Comparison of ENCODE assay signal across 1 cellular context in the genomic region with DNA sequence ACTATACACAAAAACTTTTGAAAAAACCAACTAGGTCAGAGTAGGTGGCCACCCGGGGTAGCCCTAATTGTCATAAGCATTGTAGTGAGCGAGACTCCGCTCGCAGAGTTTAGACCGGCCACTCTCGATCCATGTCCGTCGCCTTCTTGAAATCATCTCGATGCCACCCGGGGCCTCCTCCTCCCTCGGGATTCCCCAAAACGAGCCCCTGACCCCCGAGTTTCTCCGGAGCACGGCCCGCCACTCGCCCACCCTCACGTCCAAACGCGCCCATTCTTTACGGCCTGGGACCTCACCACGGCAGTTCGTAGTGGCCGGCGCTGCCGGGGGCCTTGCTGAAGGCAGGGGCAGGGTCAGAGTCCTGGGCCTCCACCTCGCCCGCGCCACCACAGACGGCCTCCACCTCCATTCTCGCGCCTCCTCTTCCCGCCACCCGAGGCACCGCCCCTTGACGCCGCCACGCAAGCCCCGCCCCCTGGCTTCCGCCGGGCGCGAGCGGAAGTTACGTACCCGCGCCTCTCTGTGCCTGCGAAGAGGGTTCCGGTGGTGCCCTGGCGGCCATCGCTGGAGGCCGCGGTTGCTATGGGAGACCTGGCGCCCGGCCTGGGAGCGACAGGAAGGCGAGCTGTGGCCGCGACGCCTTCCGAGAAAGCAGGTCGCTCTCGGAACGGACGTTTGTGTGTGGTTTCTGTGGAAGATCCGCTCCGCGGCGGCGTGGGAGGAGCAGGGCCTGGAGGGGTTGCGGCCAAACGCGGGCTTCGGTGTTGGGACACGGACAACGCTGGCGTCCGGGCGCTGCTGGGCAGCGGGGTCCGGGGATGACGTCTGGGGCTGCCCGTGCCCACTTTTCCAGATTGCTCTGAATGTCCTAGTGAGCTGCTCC.
A peak's percentile ranks its signal among the peaks of the same experiment; 100 is the strongest.
TF ChIP-seq lines count a peak whose summit lies in the region.

A gene (minus strand): TSS at position 425 of the 883 bp plus-strand sequence. CDS start 16 bp downstream, at position 409.

TF ChIP-seq in HepG2, 621 proteins besides CTCF, POLR2A, EP300 and RAD21 (continued from another document and continues in another):
- TF ChIP-seq SMC3 (IDR thresholded peaks at IDR 0.05; ENCODE audit: low read length) (no peak), ZNF12 (CRISPR knock-in tag; IDR thresholded peaks at IDR 0.05) (no peak), TBX3 (IDR thresholded peaks at IDR 0.05; ENCODE audit: borderline replicate concordance) (peak; percentile 89), ZNF333 (CRISPR knock-in tag; IDR thresholded peaks at IDR 0.05; ENCODE audit: borderline replicate concordance) (no peak), ZBTB42 (CRISPR knock-in tag; IDR thresholded peaks at IDR 0.05) (no peak), ZNF616 (CRISPR knock-in tag; IDR thresholded peaks at IDR 0.05; ENCODE audit: low read depth) (peak; percentile 83; the same call in 1 of the 2 replicates), RFXANK (CRISPR knock-in tag; IDR thresholded peaks at IDR 0.05) (no peak), MBNL3 (CRISPR knock-in tag; conservative IDR thresholded peaks at IDR 0.05) (no peak), ZNF777 (CRISPR knock-in tag; IDR thresholded peaks at IDR 0.05) (peak; percentile 43; the same call in 1 of the 2 replicates), ERF (CRISPR knock-in tag; IDR thresholded peaks at IDR 0.05) (peak; percentile 94), ZNF232 (CRISPR knock-in tag; IDR thresholded peaks at IDR 0.05; ENCODE audit: borderline replicate concordance) (peak; percentile 34; the same call in 1 of the 2 replicates), AGO1 (IDR thresholded peaks at IDR 0.05; ENCODE audit: low read depth, low read length, poor library complexity, severe bottlenecking) (peak; percentile 65), PHF5A (CRISPR knock-in tag; IDR thresholded peaks at IDR 0.05; ENCODE audit: low read depth, unreplicated experiment) (peak; percentile 50), HDAC2 (CRISPR knock-in tag; IDR thresholded peaks at IDR 0.05) (no peak; the same call in none of the 2 replicates), GATA4 (IDR thresholded peaks at IDR 0.05; ENCODE audit: borderline replicate concordance, low read depth) (peak; percentile 45; the same call in 1 of the 2 replicates), HNRNPLL (IDR thresholded peaks at IDR 0.05; ENCODE audit: low read depth, low read length, poor library complexity, severe bottlenecking) (peak; percentile 91), ZNF761 (CRISPR knock-in tag; conservative IDR thresholded peaks at IDR 0.05) (peak; percentile 32; the same call in 1 of the 2 replicates), HNF4A (CRISPR knock-in tag; IDR thresholded peaks at IDR 0.05) (peak; percentile 52; the same call in 1 of the 2 replicates), CENPX (CRISPR knock-in tag; IDR thresholded peaks at IDR 0.05) (no peak), YEATS2 (CRISPR knock-in tag; IDR thresholded peaks at IDR 0.05; ENCODE audit: borderline replicate concordance) (peak; percentile 99), EEA1 (CRISPR knock-in tag; IDR thresholded peaks at IDR 0.05; ENCODE audit: borderline replicate concordance) (peak; percentile 45; the same call in 1 of the 2 replicates), PTBP1 (IDR thresholded peaks at IDR 0.05; ENCODE audit: low read depth, low read length, poor library complexity, severe bottlenecking) (peak; percentile 45), ZNF768 (CRISPR knock-in tag; IDR thresholded peaks at IDR 0.05) (peak; percentile 37; the same call in 1 of the 2 replicates), ZFP1 (CRISPR knock-in tag; IDR thresholded peaks at IDR 0.05) (peak; percentile 78; the same call in 1 of the 2 replicates), ZNF207 (IDR thresholded peaks at IDR 0.05; ENCODE audit: borderline replicate concordance) (no peak), KLF13 (CRISPR knock-in tag; IDR thresholded peaks at IDR 0.05) (no peak), NFIC (IDR thresholded peaks at IDR 0.05; ENCODE audit: low read length) (no peak)
- TF ChIP-seq, protein P1, sequence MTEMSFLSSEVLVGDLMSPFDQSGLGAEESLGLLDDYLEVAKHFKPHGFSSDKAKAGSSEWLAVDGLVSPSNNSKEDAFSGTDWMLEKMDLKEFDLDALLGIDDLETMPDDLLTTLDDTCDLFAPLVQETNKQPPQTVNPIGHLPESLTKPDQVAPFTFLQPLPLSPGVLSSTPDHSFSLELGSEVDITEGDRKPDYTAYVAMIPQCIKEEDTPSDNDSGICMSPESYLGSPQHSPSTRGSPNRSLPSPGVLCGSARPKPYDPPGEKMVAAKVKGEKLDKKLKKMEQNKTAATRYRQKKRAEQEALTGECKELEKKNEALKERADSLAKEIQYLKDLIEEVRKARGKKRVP (CRISPR knock-in tag; IDR thresholded peaks at IDR 0.05) = peak in 1 of 2 experiments; percentile 55; a peak in 1 of 4 replicates
- TF ChIP-seq, protein P2, sequence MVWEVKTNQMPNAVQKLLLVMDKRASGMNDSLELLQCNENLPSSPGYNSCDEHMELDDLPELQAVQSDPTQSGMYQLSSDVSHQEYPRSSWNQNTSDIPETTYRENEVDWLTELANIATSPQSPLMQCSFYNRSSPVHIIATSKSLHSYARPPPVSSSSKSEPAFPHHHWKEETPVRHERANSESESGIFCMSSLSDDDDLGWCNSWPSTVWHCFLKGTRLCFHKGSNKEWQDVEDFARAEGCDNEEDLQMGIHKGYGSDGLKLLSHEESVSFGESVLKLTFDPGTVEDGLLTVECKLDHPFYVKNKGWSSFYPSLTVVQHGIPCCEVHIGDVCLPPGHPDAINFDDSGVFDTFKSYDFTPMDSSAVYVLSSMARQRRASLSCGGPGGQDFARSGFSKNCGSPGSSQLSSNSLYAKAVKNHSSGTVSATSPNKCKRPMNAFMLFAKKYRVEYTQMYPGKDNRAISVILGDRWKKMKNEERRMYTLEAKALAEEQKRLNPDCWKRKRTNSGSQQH (CRISPR knock-in tag; IDR thresholded peaks at IDR 0.05; ENCODE audit: low read depth) = peak; percentile 75; the same call in 1 of the 2 replicates
- TF ChIP-seq, protein P3, sequence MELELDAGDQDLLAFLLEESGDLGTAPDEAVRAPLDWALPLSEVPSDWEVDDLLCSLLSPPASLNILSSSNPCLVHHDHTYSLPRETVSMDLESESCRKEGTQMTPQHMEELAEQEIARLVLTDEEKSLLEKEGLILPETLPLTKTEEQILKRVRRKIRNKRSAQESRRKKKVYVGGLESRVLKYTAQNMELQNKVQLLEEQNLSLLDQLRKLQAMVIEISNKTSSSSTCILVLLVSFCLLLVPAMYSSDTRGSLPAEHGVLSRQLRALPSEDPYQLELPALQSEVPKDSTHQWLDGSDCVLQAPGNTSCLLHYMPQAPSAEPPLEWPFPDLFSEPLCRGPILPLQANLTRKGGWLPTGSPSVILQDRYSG (CRISPR knock-in tag; IDR thresholded peaks at IDR 0.05) = no peak
- TF ChIP-seq, protein P4, sequence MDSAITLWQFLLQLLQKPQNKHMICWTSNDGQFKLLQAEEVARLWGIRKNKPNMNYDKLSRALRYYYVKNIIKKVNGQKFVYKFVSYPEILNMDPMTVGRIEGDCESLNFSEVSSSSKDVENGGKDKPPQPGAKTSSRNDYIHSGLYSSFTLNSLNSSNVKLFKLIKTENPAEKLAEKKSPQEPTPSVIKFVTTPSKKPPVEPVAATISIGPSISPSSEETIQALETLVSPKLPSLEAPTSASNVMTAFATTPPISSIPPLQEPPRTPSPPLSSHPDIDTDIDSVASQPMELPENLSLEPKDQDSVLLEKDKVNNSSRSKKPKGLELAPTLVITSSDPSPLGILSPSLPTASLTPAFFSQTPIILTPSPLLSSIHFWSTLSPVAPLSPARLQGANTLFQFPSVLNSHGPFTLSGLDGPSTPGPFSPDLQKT (CRISPR knock-in tag; IDR thresholded peaks at IDR 0.05; ENCODE audit: borderline replicate concordance) = no peak
- TF ChIP-seq, protein P5, sequence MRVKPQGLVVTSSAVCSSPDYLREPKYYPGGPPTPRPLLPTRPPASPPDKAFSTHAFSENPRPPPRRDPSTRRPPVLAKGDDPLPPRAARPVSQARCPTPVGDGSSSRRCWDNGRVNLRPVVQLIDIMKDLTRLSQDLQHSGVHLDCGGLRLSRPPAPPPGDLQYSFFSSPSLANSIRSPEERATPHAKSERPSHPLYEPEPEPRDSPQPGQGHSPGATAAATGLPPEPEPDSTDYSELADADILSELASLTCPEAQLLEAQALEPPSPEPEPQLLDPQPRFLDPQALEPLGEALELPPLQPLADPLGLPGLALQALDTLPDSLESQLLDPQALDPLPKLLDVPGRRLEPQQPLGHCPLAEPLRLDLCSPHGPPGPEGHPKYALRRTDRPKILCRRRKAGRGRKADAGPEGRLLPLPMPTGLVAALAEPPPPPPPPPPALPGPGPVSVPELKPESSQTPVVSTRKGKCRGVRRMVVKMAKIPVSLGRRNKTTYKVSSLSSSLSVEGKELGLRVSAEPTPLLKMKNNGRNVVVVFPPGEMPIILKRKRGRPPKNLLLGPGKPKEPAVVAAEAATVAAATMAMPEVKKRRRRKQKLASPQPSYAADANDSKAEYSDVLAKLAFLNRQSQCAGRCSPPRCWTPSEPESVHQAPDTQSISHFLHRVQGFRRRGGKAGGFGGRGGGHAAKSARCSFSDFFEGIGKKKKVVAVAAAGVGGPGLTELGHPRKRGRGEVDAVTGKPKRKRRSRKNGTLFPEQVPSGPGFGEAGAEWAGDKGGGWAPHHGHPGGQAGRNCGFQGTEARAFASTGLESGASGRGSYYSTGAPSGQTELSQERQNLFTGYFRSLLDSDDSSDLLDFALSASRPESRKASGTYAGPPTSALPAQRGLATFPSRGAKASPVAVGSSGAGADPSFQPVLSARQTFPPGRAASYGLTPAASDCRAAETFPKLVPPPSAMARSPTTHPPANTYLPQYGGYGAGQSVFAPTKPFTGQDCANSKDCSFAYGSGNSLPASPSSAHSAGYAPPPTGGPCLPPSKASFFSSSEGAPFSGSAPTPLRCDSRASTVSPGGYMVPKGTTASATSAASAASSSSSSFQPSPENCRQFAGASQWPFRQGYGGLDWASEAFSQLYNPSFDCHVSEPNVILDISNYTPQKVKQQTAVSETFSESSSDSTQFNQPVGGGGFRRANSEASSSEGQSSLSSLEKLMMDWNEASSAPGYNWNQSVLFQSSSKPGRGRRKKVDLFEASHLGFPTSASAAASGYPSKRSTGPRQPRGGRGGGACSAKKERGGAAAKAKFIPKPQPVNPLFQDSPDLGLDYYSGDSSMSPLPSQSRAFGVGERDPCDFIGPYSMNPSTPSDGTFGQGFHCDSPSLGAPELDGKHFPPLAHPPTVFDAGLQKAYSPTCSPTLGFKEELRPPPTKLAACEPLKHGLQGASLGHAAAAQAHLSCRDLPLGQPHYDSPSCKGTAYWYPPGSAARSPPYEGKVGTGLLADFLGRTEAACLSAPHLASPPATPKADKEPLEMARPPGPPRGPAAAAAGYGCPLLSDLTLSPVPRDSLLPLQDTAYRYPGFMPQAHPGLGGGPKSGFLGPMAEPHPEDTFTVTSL (CRISPR knock-in tag; IDR thresholded peaks at IDR 0.05; ENCODE audit: borderline replicate concordance) = no peak
- TF ChIP-seq, protein P6, sequence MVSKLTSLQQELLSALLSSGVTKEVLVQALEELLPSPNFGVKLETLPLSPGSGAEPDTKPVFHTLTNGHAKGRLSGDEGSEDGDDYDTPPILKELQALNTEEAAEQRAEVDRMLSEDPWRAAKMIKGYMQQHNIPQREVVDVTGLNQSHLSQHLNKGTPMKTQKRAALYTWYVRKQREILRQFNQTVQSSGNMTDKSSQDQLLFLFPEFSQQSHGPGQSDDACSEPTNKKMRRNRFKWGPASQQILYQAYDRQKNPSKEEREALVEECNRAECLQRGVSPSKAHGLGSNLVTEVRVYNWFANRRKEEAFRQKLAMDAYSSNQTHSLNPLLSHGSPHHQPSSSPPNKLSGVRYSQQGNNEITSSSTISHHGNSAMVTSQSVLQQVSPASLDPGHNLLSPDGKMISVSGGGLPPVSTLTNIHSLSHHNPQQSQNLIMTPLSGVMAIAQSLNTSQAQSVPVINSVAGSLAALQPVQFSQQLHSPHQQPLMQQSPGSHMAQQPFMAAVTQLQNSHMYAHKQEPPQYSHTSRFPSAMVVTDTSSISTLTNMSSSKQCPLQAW (CRISPR knock-in tag; IDR thresholded peaks at IDR 0.05) = peak; percentile 93
- TF ChIP-seq, protein P7, sequence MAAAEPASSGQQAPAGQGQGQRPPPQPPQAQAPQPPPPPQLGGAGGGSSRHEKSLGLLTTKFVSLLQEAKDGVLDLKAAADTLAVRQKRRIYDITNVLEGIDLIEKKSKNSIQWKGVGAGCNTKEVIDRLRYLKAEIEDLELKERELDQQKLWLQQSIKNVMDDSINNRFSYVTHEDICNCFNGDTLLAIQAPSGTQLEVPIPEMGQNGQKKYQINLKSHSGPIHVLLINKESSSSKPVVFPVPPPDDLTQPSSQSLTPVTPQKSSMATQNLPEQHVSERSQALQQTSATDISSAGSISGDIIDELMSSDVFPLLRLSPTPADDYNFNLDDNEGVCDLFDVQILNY (CRISPR knock-in tag; conservative IDR thresholded peaks at IDR 0.05) = peak; percentile 98
- TF ChIP-seq, protein P8, sequence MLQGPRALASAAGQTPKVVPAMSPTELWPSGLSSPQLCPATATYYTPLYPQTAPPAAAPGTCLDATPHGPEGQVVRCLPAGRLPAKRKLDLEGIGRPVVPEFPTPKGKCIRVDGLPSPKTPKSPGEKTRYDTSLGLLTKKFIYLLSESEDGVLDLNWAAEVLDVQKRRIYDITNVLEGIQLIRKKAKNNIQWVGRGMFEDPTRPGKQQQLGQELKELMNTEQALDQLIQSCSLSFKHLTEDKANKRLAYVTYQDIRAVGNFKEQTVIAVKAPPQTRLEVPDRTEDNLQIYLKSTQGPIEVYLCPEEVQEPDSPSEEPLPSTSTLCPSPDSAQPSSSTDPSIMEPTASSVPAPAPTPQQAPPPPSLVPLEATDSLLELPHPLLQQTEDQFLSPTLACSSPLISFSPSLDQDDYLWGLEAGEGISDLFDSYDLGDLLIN (CRISPR knock-in tag; IDR thresholded peaks at IDR 0.05; ENCODE audit: borderline replicate concordance) = peak; percentile 51; the same call in 1 of the 2 replicates
- TF ChIP-seq, protein P9, sequence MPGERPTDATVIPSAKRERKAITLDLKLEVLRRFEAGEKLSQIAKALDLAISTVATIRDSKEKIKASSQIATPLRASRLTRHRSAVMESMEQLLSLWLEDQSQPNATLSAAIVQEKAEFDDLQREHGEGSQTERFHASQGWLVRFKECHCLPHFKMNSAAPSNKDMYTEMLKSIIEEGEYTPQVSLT (CRISPR knock-in tag; IDR thresholded peaks at IDR 0.05; ENCODE audit: borderline replicate concordance, low read depth) = no peak
